In genomic region chr2:201266629-201267028, GRCh38 we compare ENCODE assay signal across 21 cellular contexts. TPM values are rescaled to one million over a fixed set of nuclear protein-coding genes. Genes with fewer than 3 reads are reported as not detected.
DNase-seq lines count a peak whose midpoint lies in the region; ATAC-seq and TF ChIP-seq lines count a peak whose summit lies in the region.
"Had no signal": no experiment of that assay in that cellular context is flagged by ENCODE, and none has a peak within 500 bp of the region (broad histone marks: within the 10 kb centered on the region; RNA-seq: fewer than 3 reads in every experiment).

No MANE protein-coding gene starts in this region.

- H3K4me2 ChIP-seq in Karpas-422 (ENCODE audit: low read depth, low read length, poor library complexity, severe bottlenecking), result no peak overlapping the region

- peaks cover 48% of the 10 kb centered on the region for H3K36me3 ChIP-seq in CD4-positive, alpha-beta memory T cell (ENCODE audit: insufficient read depth, low read length)
- peaks cover 17 to 49% (median 18%) of the 10 kb centered on the region in 3 experiments for H3K36me3 ChIP-seq in naive thymus-derived CD4-positive, alpha-beta T cell (ENCODE audit: control insufficient read depth in 2 of 3, insufficient read depth in 3 of 3, low read length in 3 of 3)
- H3K36me3 ChIP-seq in Karpas-422 (ENCODE audit: insufficient read depth, low read length), result peaks cover 26% of the 10 kb centered on the region; the same call in 1 of the 2 replicates

- peak overlapping the region; percentile 34 for H3K27ac ChIP-seq in CD4-positive, alpha-beta memory T cell (ENCODE audit: low read depth, low read length)
- peak overlapping the region; percentile 11 for H3K27ac ChIP-seq in naive thymus-derived CD4-positive, alpha-beta T cell (ENCODE audit: low read depth, low read length)
- no peak overlapping the region for H3K27ac ChIP-seq in Karpas-422 (ENCODE audit: low read length)
- H3K27ac ChIP-seq: heart right ventricle, upper lobe of right lung had no signal

- H3K9me2 ChIP-seq in Karpas-422 (replicated peaks; ENCODE audit: insufficient read depth, low read length), result no peaks in the 10 kb centered on the region

- H3K4me3 ChIP-seq in CD4-positive, alpha-beta memory T cell (ENCODE audit: low read length in 2 of 2), result no peak overlapping the region
- H3K4me3 ChIP-seq in naive thymus-derived CD4-positive, alpha-beta T cell (ENCODE audit: low read length), result no peak overlapping the region
- no peak overlapping the region for H3K4me3 ChIP-seq in Karpas-422 (ENCODE audit: low read length)
- H3K4me3 ChIP-seq: heart right ventricle, upper lobe of right lung had no signal

- H3K9me3 Mint-ChIP-seq in activated CD4-positive, alpha-beta T cell treated with anti-CD3 and anti-CD28 coated beads, Interleukin-2, amount 10 ng/mL, durations not matched to agents 7 days and 5 days, result no peaks in the 10 kb centered on the region
- no peaks in the 10 kb centered on the region for H3K9me3 Mint-ChIP-seq in CD4-positive, alpha-beta memory T cell
- H3K9me3 Mint-ChIP-seq in activated CD8-positive, alpha-beta T cell treated with anti-CD3 and anti-CD28 coated beads for 36 hours, result no peaks in the 10 kb centered on the region
- H3K9me3 Mint-ChIP-seq in naive thymus-derived CD4-positive, alpha-beta T cell, result no peaks in the 10 kb centered on the region
- H3K9me3 Mint-ChIP-seq: nephron progenitor cell, WTC11 had no signal

- no peak for ATAC-seq in activated CD8-positive, alpha-beta T cell treated with anti-CD3 and anti-CD28 coated beads for 36 hours
- no peak for ATAC-seq in naive thymus-derived CD4-positive, alpha-beta T cell
- no peak for ATAC-seq in GM19023 (IDR thresholded peaks at IDR 0.05; ENCODE audit: unreplicated experiment)
- ATAC-seq: heart right ventricle, sciatic nerve, upper lobe of right lung, WTC11 had no signal

- peaks cover 68% of the 10 kb centered on the region for H3K79me2 ChIP-seq in Karpas-422 (ENCODE audit: low read length)

- no peaks in the 10 kb centered on the region for H3K27me3 Mint-ChIP-seq in activated CD4-positive, alpha-beta T cell treated with anti-CD3 and anti-CD28 coated beads, Interleukin-2, amount 10 ng/mL, durations not matched to agents 7 days and 5 days
- H3K27me3 Mint-ChIP-seq in CD4-positive, alpha-beta memory T cell, result no peaks in the 10 kb centered on the region
- no peaks in the 10 kb centered on the region for H3K27me3 Mint-ChIP-seq in activated CD8-positive, alpha-beta T cell treated with anti-CD3 and anti-CD28 coated beads for 36 hours
- no peaks in the 10 kb centered on the region for H3K27me3 Mint-ChIP-seq in naive thymus-derived CD4-positive, alpha-beta T cell

- CTCF ChIA-PET in activated CD4-positive, alpha-beta T cell treated with anti-CD3 and anti-CD28 coated beads, Interleukin-2, amount 10 ng/mL, durations not matched to agents 7 days and 5 days (lab: Charles Lee), result interaction anchor here (0.6 to 2.5 kb wide), 7 partner anchors 8 to 124 kb away, joined by 3 to 13 read pairs (median 4); no protein-coding TSS in a partner anchor
- CTCF ChIA-PET in CD4-positive, alpha-beta memory T cell (lab: Charles Lee; ENCODE audit: partially characterized antibody), result interaction anchor here (1.3 to 9.0 kb wide), 6 partner anchors 11 to 98 kb away, joined by 4 to 108 read pairs (median 12); no protein-coding TSS in a partner anchor
- CTCF ChIA-PET in activated CD8-positive, alpha-beta T cell treated with anti-CD3 and anti-CD28 coated beads for 36 hours (lab: Charles Lee), result interaction anchor here (0.9 to 9.5 kb wide), 3 partner anchors 29 to 33 kb away, joined by 3 to 91 read pairs (median 6); no protein-coding TSS in a partner anchor
- CTCF ChIA-PET in naive thymus-derived CD4-positive, alpha-beta T cell (lab: Charles Lee), result interaction anchor here (0.8 to 1.6 kb wide), 3 partner anchors 34 to 127 kb away, joined by 3 to 5 read pairs (median 3); no protein-coding TSS in a partner anchor

- H3K4me1 ChIP-seq in CD4-positive, alpha-beta memory T cell (ENCODE audit: insufficient read depth, low read length), result peaks cover 93% of the 10 kb centered on the region
- peaks cover 51 to 76% of the 10 kb centered on the region in 2 donors for H3K4me1 ChIP-seq in naive thymus-derived CD4-positive, alpha-beta T cell (ENCODE audit: control insufficient read depth in 2 of 2, insufficient read depth in 2 of 2, low read length in 2 of 2)
- H3K4me1 ChIP-seq in Karpas-422 (ENCODE audit: low read length), result peaks cover 24% of the 10 kb centered on the region

- no peak for DNase-seq in activated CD4-positive, alpha-beta T cell treated with anti-CD3 and anti-CD28 coated beads, Interleukin-2, amount 10 ng/mL, durations not matched to agents 7 days and 5 days
- DNase-seq in activated CD4-positive, alpha-beta T cell treated with anti-CD3 and anti-CD28 coated beads, Interleukin-2, amount 50 U/mL, for 1 hour, result no peak
- DNase-seq in CD4-positive, alpha-beta memory T cell, result no peak
- no peak for DNase-seq in activated CD8-positive, alpha-beta T cell treated with anti-CD3 and anti-CD28 coated beads for 36 hours
- no peak for DNase-seq in naive thymus-derived CD4-positive, alpha-beta T cell
- DNase-seq in NCI-H69 (lab: John Stamatoyannopoulos, UW) (no peak), Karpas-422 (no peak)
- DNase-seq: heart right ventricle, IMR-90, NCI-H146, NCI-H2171, NCI-H526 treated with DMSO at 0.1 percent for 48 hours, nephron progenitor cell, posterior cingulate gyrus, RPMI8226, substantia nigra, T1000, upper lobe of right lung had no signal

- H4K20me1 ChIP-seq in Karpas-422 (ENCODE audit: insufficient read depth, low read depth, low read length), result peaks cover 21% of the 10 kb centered on the region; the same call in 1 of the 2 replicates

- H3K36me3 Mint-ChIP-seq in activated CD4-positive, alpha-beta T cell treated with anti-CD3 and anti-CD28 coated beads, Interleukin-2, amount 10 ng/mL, durations not matched to agents 7 days and 5 days (ENCODE audit: low read depth), result peaks cover 72% of the 10 kb centered on the region
- peaks cover 51 to 69% of the 10 kb centered on the region in 2 donors for H3K36me3 Mint-ChIP-seq in CD4-positive, alpha-beta memory T cell
- peaks cover 51% of the 10 kb centered on the region for H3K36me3 Mint-ChIP-seq in activated CD8-positive, alpha-beta T cell treated with anti-CD3 and anti-CD28 coated beads for 36 hours (ENCODE audit: low read depth)
- peaks cover 7 to 40% (median 35%) of the 10 kb centered on the region in 5 donors for H3K36me3 Mint-ChIP-seq in naive thymus-derived CD4-positive, alpha-beta T cell
- H3K36me3 Mint-ChIP-seq: WTC11 had no signal

- intact Hi-C loops in CD4-positive, alpha-beta memory T cell (cut with micrococcal nuclease), result no loop called here
- intact Hi-C loops in activated CD8-positive, alpha-beta T cell treated with anti-CD3 and anti-CD28 coated beads for 36 hours (cut with micrococcal nuclease), result no loop called here
- intact Hi-C loops in naive thymus-derived CD4-positive, alpha-beta T cell (cut with micrococcal nuclease), result no loop called here

- peak overlapping the region; percentile 46 for H3K27ac Mint-ChIP-seq in activated CD4-positive, alpha-beta T cell treated with anti-CD3 and anti-CD28 coated beads, Interleukin-2, amount 10 ng/mL, durations not matched to agents 7 days and 5 days
- peak overlapping the region; percentile 60 to 90 (median 77) for H3K27ac Mint-ChIP-seq in CD4-positive, alpha-beta memory T cell
- H3K27ac Mint-ChIP-seq in activated CD8-positive, alpha-beta T cell treated with anti-CD3 and anti-CD28 coated beads for 36 hours, result peak overlapping the region; percentile 75
- peak overlapping the region in 8 of 9 donors; percentile 14 to 89 (median 75) for H3K27ac Mint-ChIP-seq in naive thymus-derived CD4-positive, alpha-beta T cell
- H3K27ac Mint-ChIP-seq: WTC11 had no signal

- no peaks in the 10 kb centered on the region for H3K9me3 ChIP-seq in CD4-positive, alpha-beta memory T cell (ENCODE audit: control insufficient read depth in 1 of 2, low read length in 2 of 2)
- no peaks in the 10 kb centered on the region for H3K9me3 ChIP-seq in naive thymus-derived CD4-positive, alpha-beta T cell (ENCODE audit: control insufficient read depth in 2 of 3, low read length in 3 of 3)
- no peaks in the 10 kb centered on the region for H3K9me3 ChIP-seq in Karpas-422 (ENCODE audit: low read length)
- H3K9me3 ChIP-seq: heart right ventricle, upper lobe of right lung had no signal

- H3K9ac ChIP-seq in Karpas-422 (ENCODE audit: low read length), result no peak overlapping the region

- TF ChIP-seq CTCF in activated CD8-positive, alpha-beta T cell treated with anti-CD3 and anti-CD28 coated beads for 36 hours (IDR thresholded peaks at IDR 0.05), result no peak

- peaks cover 76% of the 10 kb centered on the region for H3K4me1 Mint-ChIP-seq in activated CD4-positive, alpha-beta T cell treated with anti-CD3 and anti-CD28 coated beads, Interleukin-2, amount 10 ng/mL, durations not matched to agents 7 days and 5 days
- H3K4me1 Mint-ChIP-seq in CD4-positive, alpha-beta memory T cell, result peaks cover 68 to 92% (median 80%) of the 10 kb centered on the region in 4 donors
- peaks cover 76% of the 10 kb centered on the region for H3K4me1 Mint-ChIP-seq in activated CD8-positive, alpha-beta T cell treated with anti-CD3 and anti-CD28 coated beads for 36 hours (ENCODE audit: low read depth)
- H3K4me1 Mint-ChIP-seq in naive thymus-derived CD4-positive, alpha-beta T cell, result peaks cover 60 to 93% (median 88%) of the 10 kb centered on the region in 7 donors
- H3K4me1 Mint-ChIP-seq: WTC11 had no signal

- H3K4me3 Mint-ChIP-seq in activated CD4-positive, alpha-beta T cell treated with anti-CD3 and anti-CD28 coated beads, Interleukin-2, amount 10 ng/mL, durations not matched to agents 7 days and 5 days, result no peak overlapping the region
- peak overlapping the region; percentile 45 to 89 (median 65) for H3K4me3 Mint-ChIP-seq in CD4-positive, alpha-beta memory T cell
- H3K4me3 Mint-ChIP-seq in activated CD8-positive, alpha-beta T cell treated with anti-CD3 and anti-CD28 coated beads for 36 hours, result no peak overlapping the region
- peak overlapping the region in 6 of 10 donors; percentile 16 to 69 (median 26) for H3K4me3 Mint-ChIP-seq in naive thymus-derived CD4-positive, alpha-beta T cell
- H3K4me3 Mint-ChIP-seq: nephron progenitor cell, WTC11 had no signal

- H3K27me3 ChIP-seq in CD4-positive, alpha-beta memory T cell (ENCODE audit: insufficient read depth, low read length), result no peaks in the 10 kb centered on the region
- no peaks in the 10 kb centered on the region for H3K27me3 ChIP-seq in naive thymus-derived CD4-positive, alpha-beta T cell (ENCODE audit: control insufficient read depth in 2 of 2, insufficient read depth in 2 of 2, low read length in 2 of 2)
- H3K27me3 ChIP-seq in Karpas-422 (ENCODE audit: low read length), result no peaks in the 10 kb centered on the region
- H3K27me3 ChIP-seq: heart right ventricle, upper lobe of right lung had no signal

- H2AFZ ChIP-seq in Karpas-422 (ENCODE audit: low read length), result no peak overlapping the region

- POLR2A ChIA-PET in activated CD4-positive, alpha-beta T cell treated with anti-CD3 and anti-CD28 coated beads, Interleukin-2, amount 10 ng/mL, durations not matched to agents 7 days and 5 days (lab: Charles Lee), result interaction anchor here (0.6 to 0.8 kb wide), 2 partner anchors 15 to 181 kb away, joined by 3 to 4 read pairs; no protein-coding TSS in a partner anchor
- POLR2A ChIA-PET in CD4-positive, alpha-beta memory T cell (lab: Charles Lee; ENCODE audit: partially characterized antibody), result interaction anchor here (0.9 to 2.1 kb wide), 8 partner anchors 9 to 97 kb away, joined by 3 to 8 read pairs (median 3); no protein-coding TSS in a partner anchor
- POLR2A ChIA-PET in activated CD8-positive, alpha-beta T cell treated with anti-CD3 and anti-CD28 coated beads for 36 hours (lab: Charles Lee), result no interaction called here
- POLR2A ChIA-PET in naive thymus-derived CD4-positive, alpha-beta T cell (lab: Charles Lee), result interaction anchor here (1.1 to 1.5 kb wide), 2 partner anchors 12 to 23 kb away, joined by 3 to 4 read pairs; no protein-coding TSS in a partner anchor

RNA-seq across cellular contexts. Expression of gene CASP8, which starts 6.3 kb away (rescaled TPM):
- total RNA-seq in activated CD4-positive, alpha-beta T cell treated with anti-CD3 and anti-CD28 coated beads, Interleukin-2, amount 10 ng/mL, durations not matched to agents 7 days and 5 days, result 10 to 100 TPM; 73.6 to 77.7 TPM
- 100 to 1,000 TPM; 199 to 200 TPM for total RNA-seq in CD4-positive, alpha-beta memory T cell
- polyA plus RNA-seq in CD4-positive, alpha-beta memory T cell, result 100 to 1,000 TPM in 1 of 2 donors, 10 to 100 TPM in 1; 30.6 to 108 TPM
- total RNA-seq in activated CD8-positive, alpha-beta T cell treated with anti-CD3 and anti-CD28 coated beads for 36 hours, result 10 to 100 TPM; 35.2 to 38.4 TPM
- total RNA-seq in naive thymus-derived CD4-positive, alpha-beta T cell, result 100 to 1,000 TPM in 3 of 5 experiments, 10 to 100 TPM in 2; 84.9 to 159 (median 150) TPM
- 10 to 100 TPM; 38.9 to 78.1 TPM for polyA plus RNA-seq in naive thymus-derived CD4-positive, alpha-beta T cell
- total RNA-seq in Karpas-422 (2014; rRNA removed; shearing (Covaris generic); ENCODE audit: low replicate concordance), result 28.5 and 114 TPM in 2 replicates

Comparison
In these comparisons a context has a peak if more than half of its experiments do, and no peak if none do; other contexts are left out.
1. H3K4me3 Mint-ChIP-seq: peak in CD4-positive, alpha-beta memory T cell (8 of 8) and naive thymus-derived CD4-positive, alpha-beta T cell (6 of 10); none in activated CD4-positive, alpha-beta T cell treated with anti-CD3 and anti-CD28 coated beads, Interleukin-2, amount 10 ng/mL, durations not matched to agents 7 days and 5 days (single experiment) and activated CD8-positive, alpha-beta T cell treated with anti-CD3 and anti-CD28 coated beads for 36 hours (single experiment).
2. Peak in every context shown above with its lines, with median percentiles within 50 percentile points of each other: H3K27ac Mint-ChIP-seq.